9 cellular contexts compared by ENCODE assay signal in genomic region chr22:28817919-28818859, GRCh38. TPM values are rescaled to one million over a fixed set of nuclear protein-coding genes. Genes with fewer than 3 reads are reported as not detected.
A peak's percentile ranks its signal among the peaks of the same experiment; 100 is the strongest.
DNase-seq lines count a peak whose midpoint lies in the region; ATAC-seq and TF ChIP-seq lines count a peak whose summit lies in the region.
"Had no signal": no experiment of that assay in that cellular context is flagged by ENCODE, and none has a peak within 500 bp of the region (broad histone marks: within the 10 kb centered on the region; RNA-seq: fewer than 3 reads in every experiment).

No MANE protein-coding gene starts in this region.

- no peak overlapping the region for H3K4me3 Mint-ChIP-seq in activated T-cell treated with anti-CD3 and anti-CD28 coated beads, Interleukin-2, amount 50 U/mL, for 24 hours
- H3K4me3 Mint-ChIP-seq in T-helper 2 cell treated with Interferon-gamma antibody and Interleukin-4, amounts not matched to agents 5 μg/mL and 100 μg/mL, for 36 hours, result peak overlapping the region; percentile 50

- TF ChIP-seq POLR2A in transverse colon (IDR thresholded peaks at IDR 0.05), result no peak

- no peak for ATAC-seq in HG02981 (IDR thresholded peaks at IDR 0.05; ENCODE audit: unreplicated experiment)
- ATAC-seq in GM21381 (IDR thresholded peaks at IDR 0.05; ENCODE audit: unreplicated experiment), result no peak

- peak overlapping the region; percentile 63 for H3K27ac Mint-ChIP-seq in activated T-cell treated with anti-CD3 and anti-CD28 coated beads, Interleukin-2, amount 50 U/mL, for 24 hours
- H3K27ac Mint-ChIP-seq in T-helper 2 cell treated with Interferon-gamma antibody and Interleukin-4, amounts not matched to agents 5 μg/mL and 100 μg/mL, for 36 hours, result peak overlapping the region; percentile 74

- no peaks in the 10 kb centered on the region for H3K9me3 Mint-ChIP-seq in activated T-cell treated with anti-CD3 and anti-CD28 coated beads, Interleukin-2, amount 50 U/mL, for 24 hours
- H3K9me3 Mint-ChIP-seq in T-helper 2 cell treated with Interferon-gamma antibody and Interleukin-4, amounts not matched to agents 5 μg/mL and 100 μg/mL, for 36 hours, result no peaks in the 10 kb centered on the region

- in situ Hi-C loops in transverse colon (cut with MboI; ENCODE audit: low pct_ligation_motif_present in 1 of 4, low pct_unique_long_range_greater_than_20kb in 1 of 4, low sequenced_read_pairs in 3 of 4), result no loop called here

- DNase-seq in activated T-cell treated with anti-CD3 and anti-CD28 coated beads, Interleukin-2, amount 50 U/mL, for 24 hours, result no peak
- DNase-seq in activated T-cell treated with anti-CD3 and anti-CD28 coated beads, Interleukin-2, amount 50 U/mL, for 48 hours, result no peak
- no peak for DNase-seq in T-helper 2 cell treated with Interferon-gamma antibody and Interleukin-4, amounts not matched to agents 5 μg/mL and 100 μg/mL, for 36 hours (ENCODE audit: low spot score)
- DNase-seq in left kidney (ENCODE audit: low read depth, low spot score), result peak; percentile 93
- peak; percentile 66 for DNase-seq in transverse colon
- DNase-seq in GM10266 (ENCODE audit: extremely low spot score), result no peak
- DNase-seq: WERI-Rb-1 had no signal

- no peak overlapping the region for H3K4me3 ChIP-seq in transverse colon

- no peak for TF ChIP-seq CTCF in transverse colon (IDR thresholded peaks at IDR 0.05)
- TF ChIP-seq CTCF in GM10266 (IDR thresholded peaks at IDR 0.05; ENCODE audit: control insufficient read depth, insufficient read depth, low read depth, missing control alignments), result no peak

- intact Hi-C loops in transverse colon (cut with DNase I; ENCODE audit: low total_unique reads), result no loop called here

- peak overlapping the region; percentile 77 to 89 (median 82) for H3K27ac ChIP-seq in transverse colon
- H3K27ac ChIP-seq: WERI-Rb-1 had no signal

- H3K27me3 ChIP-seq in transverse colon, result no peaks in the 10 kb centered on the region

- H3K4me1 Mint-ChIP-seq in activated T-cell treated with anti-CD3 and anti-CD28 coated beads, Interleukin-2, amount 50 U/mL, for 24 hours (ENCODE audit: low read depth), result peaks cover 77% of the 10 kb centered on the region
- peaks cover 77% of the 10 kb centered on the region for H3K4me1 Mint-ChIP-seq in T-helper 2 cell treated with Interferon-gamma antibody and Interleukin-4, amounts not matched to agents 5 μg/mL and 100 μg/mL, for 36 hours (ENCODE audit: low read depth)

- no peaks in the 10 kb centered on the region for H3K36me3 ChIP-seq in transverse colon
- H3K36me3 ChIP-seq: WERI-Rb-1 had no signal

- H3K36me3 Mint-ChIP-seq in activated T-cell treated with anti-CD3 and anti-CD28 coated beads, Interleukin-2, amount 50 U/mL, for 24 hours (ENCODE audit: low read depth), result peaks cover 34% of the 10 kb centered on the region
- peaks cover 49% of the 10 kb centered on the region for H3K36me3 Mint-ChIP-seq in T-helper 2 cell treated with Interferon-gamma antibody and Interleukin-4, amounts not matched to agents 5 μg/mL and 100 μg/mL, for 36 hours (ENCODE audit: low read depth)

- TF ChIP-seq EP300 in transverse colon (IDR thresholded peaks at IDR 0.05; ENCODE audit: low read depth), result no peak

- H3K4me1 ChIP-seq in transverse colon, result peaks cover 22 to 78% (median 54%) of the 10 kb centered on the region in 4 donors

- WGBS in transverse colon (ENCODE audit: low coverage in 1 of 2), 2 donors, result 65 to 88% methylated on average over 8 to 14 of the region's 14 CpGs

- H3K9me3 ChIP-seq in transverse colon, result no peaks in the 10 kb centered on the region

- H3K27me3 Mint-ChIP-seq in activated T-cell treated with anti-CD3 and anti-CD28 coated beads, Interleukin-2, amount 50 U/mL, for 24 hours, result no peaks in the 10 kb centered on the region
- no peaks in the 10 kb centered on the region for H3K27me3 Mint-ChIP-seq in T-helper 2 cell treated with Interferon-gamma antibody and Interleukin-4, amounts not matched to agents 5 μg/mL and 100 μg/mL, for 36 hours (ENCODE audit: low read depth)

RNA-seq across cellular contexts. Expression of gene XBP1, which starts 17.8 kb away (rescaled TPM):
- 100 to 1,000 TPM in 3 of 4 donors, 10 to 100 TPM in 1; 68.1 to 263 (median 190) TPM for total RNA-seq in transverse colon

RNA-seq across cellular contexts. Expression of gene CCDC117, which starts 45.7 kb away (rescaled TPM):
- 10 to 100 TPM; 16.8 to 25.6 (median 20.6) TPM for total RNA-seq in transverse colon

Comparison
In these comparisons a context has a peak if more than half of its experiments do, and no peak if none do; other contexts are left out.
1. DNase-seq: peak in left kidney (single experiment) and transverse colon (single experiment); none in activated T-cell treated with anti-CD3 and anti-CD28 coated beads, Interleukin-2, amount 50 U/mL, for 24 hours (single experiment), activated T-cell treated with anti-CD3 and anti-CD28 coated beads, Interleukin-2, amount 50 U/mL, for 48 hours (0 of 2), T-helper 2 cell treated with Interferon-gamma antibody and Interleukin-4, amounts not matched to agents 5 μg/mL and 100 μg/mL, for 36 hours (single experiment) and GM10266 (single experiment).